18 cellular contexts compared by ENCODE assay signal in the genomic region with DNA sequence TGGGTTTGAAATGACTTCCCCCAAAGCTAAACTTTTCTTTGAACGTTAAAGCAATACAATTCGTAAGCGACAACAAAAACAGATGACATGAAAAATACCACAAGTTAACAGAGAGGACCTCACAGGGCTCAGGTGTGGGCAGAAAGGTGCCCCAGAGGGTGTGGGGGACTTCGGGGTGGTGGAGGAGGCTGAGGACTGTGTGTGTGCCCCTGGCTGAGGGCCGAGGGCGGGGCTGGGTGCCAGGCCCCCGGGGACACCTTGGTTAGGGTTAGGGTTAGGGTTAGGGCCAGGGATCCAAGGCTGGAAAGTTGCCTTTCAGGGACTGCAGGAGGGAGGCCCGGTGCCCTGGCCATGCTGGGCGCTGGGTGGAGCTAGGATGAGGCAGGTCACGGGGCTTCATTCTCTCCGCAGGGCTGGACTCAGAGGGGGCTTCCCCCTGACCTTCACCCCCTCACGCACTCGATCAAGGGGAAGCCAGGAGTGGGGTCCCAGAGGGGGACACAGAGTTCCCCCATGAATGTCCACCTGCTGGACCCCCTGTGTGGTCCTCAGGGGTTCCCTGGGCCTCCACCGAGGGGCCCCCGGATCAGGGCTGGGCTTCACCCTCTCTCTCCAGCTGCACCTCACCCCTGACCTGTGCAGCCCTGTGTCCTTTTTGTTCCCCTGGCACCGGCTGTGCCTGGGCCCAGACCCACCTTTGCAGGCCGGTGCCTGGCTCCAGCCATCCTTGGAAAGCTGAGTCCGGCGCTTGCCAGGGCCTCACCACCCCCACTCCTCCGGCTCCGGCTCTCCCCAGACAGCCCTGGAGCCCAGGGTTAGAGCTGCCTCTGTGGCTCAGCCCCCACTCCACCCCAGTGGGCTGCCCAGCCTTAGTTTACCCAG. TPM values are rescaled to one million over a fixed set of nuclear protein-coding genes. Genes with fewer than 3 reads are reported as not detected.
A peak's percentile ranks its signal among the peaks of the same experiment; 100 is the strongest.
DNase-seq lines count a peak whose midpoint lies in the region; ATAC-seq and TF ChIP-seq lines count a peak whose summit lies in the region.
"Had no signal": no experiment of that assay in that cellular context is flagged by ENCODE, and none has a peak within 500 bp of the region (broad histone marks: within the 10 kb centered on the region; RNA-seq: fewer than 3 reads in every experiment).

No MANE protein-coding gene starts in this region.

- TF ChIP-seq CTCF in OCI-LY3 (IDR thresholded peaks at IDR 0.05; ENCODE audit: low read depth, low read length) (no peak), body of pancreas (IDR thresholded peaks at IDR 0.05) (no peak), osteocyte (IDR thresholded peaks at IDR 0.05) (no peak), prostate gland (IDR thresholded peaks at IDR 0.05) (no peak)

- peak overlapping the region; percentile 92 for H3K27ac Mint-ChIP-seq in activated CD4-positive, alpha-beta T cell treated with anti-CD3 and anti-CD28 coated beads, Interleukin-2, amount 10 ng/mL, durations not matched to agents 24 days and 14 days
- peak overlapping the region; percentile 69 for H3K27ac Mint-ChIP-seq in osteocyte (ENCODE audit: unreplicated experiment)

- H3K9me3 ChIP-seq in OCI-LY3 (ENCODE audit: insufficient read depth, low read length) (no peaks in the 10 kb centered on the region), body of pancreas (no peaks in the 10 kb centered on the region), prostate gland (no peaks in the 10 kb centered on the region)
- H3K9me3 ChIP-seq: A549, heart left ventricle had no signal

- no peaks in the 10 kb centered on the region for H3K9me3 Mint-ChIP-seq in activated CD4-positive, alpha-beta T cell treated with anti-CD3 and anti-CD28 coated beads, Interleukin-2, amount 10 ng/mL, durations not matched to agents 24 days and 14 days
- no peaks in the 10 kb centered on the region for H3K9me3 Mint-ChIP-seq in osteocyte (ENCODE audit: unreplicated experiment)
- H3K9me3 Mint-ChIP-seq: WTC11 had no signal

- H3K4me3 ChIP-seq in OCI-LY3 (ENCODE audit: low read length), result 0 out of 2 replicates have a peak overlapping the region, but pooled peaks have one; percentile 59
- no peak overlapping the region for H3K4me3 ChIP-seq in body of pancreas
- no peak overlapping the region for H3K4me3 ChIP-seq in prostate gland
- H3K4me3 ChIP-seq: A549, heart left ventricle had no signal

- H3K27ac ChIP-seq in OCI-LY3 (ENCODE audit: low read length) (no peak overlapping the region), body of pancreas (peak overlapping the region in 3 of 4 donors; percentile 94 to 98 (median 96)), prostate gland (no peak overlapping the region)
- H3K27ac ChIP-seq: epithelial cell of prostate had no signal

- ATAC-seq in body of pancreas, result no peak
- ATAC-seq: A549, heart left ventricle, WTC11 had no signal

- H3K27me3 ChIP-seq in OCI-LY3 (ENCODE audit: low read depth, low read length), result peaks cover 34% of the 10 kb centered on the region
- no peaks in the 10 kb centered on the region for H3K27me3 ChIP-seq in body of pancreas
- H3K27me3 ChIP-seq in prostate gland (replicated peaks; ENCODE audit: insufficient read depth), result no peaks in the 10 kb centered on the region
- H3K27me3 ChIP-seq: heart left ventricle had no signal

- no peak overlapping the region for H3K9ac ChIP-seq in OCI-LY3 (ENCODE audit: low read length)

- H3K79me2 ChIP-seq in OCI-LY3 (ENCODE audit: low read length), result no peaks in the 10 kb centered on the region

- 69 to 73% methylated on average over 13 to 20 of the region's 21 CpGs for WGBS in body of pancreas, 2 donors
- WGBS in prostate gland, result 87% methylated on average over 21 of the region's 21 CpGs

- peaks cover 59% of the 10 kb centered on the region for H3K4me1 ChIP-seq in OCI-LY3 (ENCODE audit: low read length)
- H3K4me1 ChIP-seq in body of pancreas, result peaks cover 57% of the 10 kb centered on the region
- H3K4me1 ChIP-seq in prostate gland (replicated peaks), result no peaks in the 10 kb centered on the region

- DNase-seq in activated CD4-positive, alpha-beta T cell treated with anti-CD3 and anti-CD28 coated beads, Interleukin-2, amount 10 ng/mL, durations not matched to agents 24 days and 14 days, result no peak
- no peak for DNase-seq in activated CD4-positive, alpha-beta T cell treated with anti-CD3 and anti-CD28 coated beads for 1 hour
- no peak for DNase-seq in body of pancreas
- no peak for DNase-seq in osteocyte (ENCODE audit: extremely low spot score, unreplicated experiment)
- no peak for DNase-seq in posterior vena cava (ENCODE audit: low spot score)
- DNase-seq in NCI-H1694 (lab: John Stamatoyannopoulos, UW), result no peak
- no peak for DNase-seq in prostate gland (ENCODE audit: low spot score)
- DNase-seq: activated effector memory CD4-positive, alpha-beta T cell treated with Interleukin-2 at 50 U/mL for 16 hours; NCI-H1417; NCI-H446; OCI-M1 had no signal

- peak overlapping the region; percentile 79 for H3K4me3 Mint-ChIP-seq in activated CD4-positive, alpha-beta T cell treated with anti-CD3 and anti-CD28 coated beads, Interleukin-2, amount 10 ng/mL, durations not matched to agents 24 days and 14 days
- H3K4me3 Mint-ChIP-seq in osteocyte (ENCODE audit: unreplicated experiment), result no peak overlapping the region
- H3K4me3 Mint-ChIP-seq: WTC11 had no signal

- H3K36me3 ChIP-seq in OCI-LY3 (replicated peaks; ENCODE audit: low read depth, low read length), result no peaks in the 10 kb centered on the region
- H3K36me3 ChIP-seq in body of pancreas (replicated peaks in 1 of 2; ENCODE audit: insufficient read depth in 1 of 2, low read depth in 2 of 2), result no peaks in the 10 kb centered on the region
- H3K36me3 ChIP-seq in prostate gland, result no peaks in the 10 kb centered on the region
- H3K36me3 ChIP-seq: heart left ventricle had no signal

- intact Hi-C loops in activated CD4-positive, alpha-beta T cell treated with anti-CD3 and anti-CD28 coated beads, Interleukin-2, amount 10 ng/mL, durations not matched to agents 24 days and 14 days (cut with micrococcal nuclease), result no loop called here
- intact Hi-C loops in body of pancreas (cut with DNase I), result no loop called here
- intact Hi-C loops in posterior vena cava (cut with DNase I), result no loop called here
- intact Hi-C loops in prostate gland (cut with DNase I), result no loop called here

- H3K36me3 Mint-ChIP-seq in activated CD4-positive, alpha-beta T cell treated with anti-CD3 and anti-CD28 coated beads, Interleukin-2, amount 10 ng/mL, durations not matched to agents 24 days and 14 days (ENCODE audit: low read depth), result no peaks in the 10 kb centered on the region
- H3K36me3 Mint-ChIP-seq in osteocyte (ENCODE audit: unreplicated experiment), result no peaks in the 10 kb centered on the region
- H3K36me3 Mint-ChIP-seq: WTC11 had no signal

- no peak for TF ChIP-seq POLR2A in body of pancreas (IDR thresholded peaks at IDR 0.05)
- no peak for TF ChIP-seq POLR2A in prostate gland (IDR thresholded peaks at IDR 0.05)

- H4K20me1 ChIP-seq in OCI-LY3 (ENCODE audit: insufficient read depth, low read length), result no peaks in the 10 kb centered on the region

- no peak overlapping the region for H2AFZ ChIP-seq in OCI-LY3 (ENCODE audit: low read depth, low read length)

- peaks cover 58% of the 10 kb centered on the region for H3K4me1 Mint-ChIP-seq in activated CD4-positive, alpha-beta T cell treated with anti-CD3 and anti-CD28 coated beads, Interleukin-2, amount 10 ng/mL, durations not matched to agents 24 days and 14 days
- peaks cover 40% of the 10 kb centered on the region for H3K4me1 Mint-ChIP-seq in osteocyte (ENCODE audit: unreplicated experiment)
- H3K4me1 Mint-ChIP-seq: WTC11 had no signal

- peaks cover 3% of the 10 kb centered on the region for H3K27me3 Mint-ChIP-seq in activated CD4-positive, alpha-beta T cell treated with anti-CD3 and anti-CD28 coated beads, Interleukin-2, amount 10 ng/mL, durations not matched to agents 24 days and 14 days
- H3K27me3 Mint-ChIP-seq in osteocyte (ENCODE audit: unreplicated experiment), result no peaks in the 10 kb centered on the region

- peak overlapping the region; percentile 64 for H3K4me2 ChIP-seq in OCI-LY3 (ENCODE audit: low read length)

RNA-seq across cellular contexts. Expression of gene TNNI2, which starts 7.0 kb away (rescaled TPM):
- not detected in 2 replicates for total RNA-seq in activated CD4-positive, alpha-beta T cell treated with anti-CD3 and anti-CD28 coated beads, Interleukin-2, amount 10 ng/mL, durations not matched to agents 24 days and 14 days
- 1 to 10 TPM; 3.4 to 3.6 TPM for total RNA-seq in body of pancreas
- 1.0 and 1.1 TPM in 2 replicates for total RNA-seq in osteocyte
- total RNA-seq in posterior vena cava, result 1 to 10 TPM; 1.0 to 1.3 TPM
- 1 to 10 TPM in 1 of 2 donors, not detected in 1; 5.5 TPM for total RNA-seq in prostate gland
- total RNA-seq: cerebellum, H1, WTC11 had no signal

RNA-seq across cellular contexts. Expression of gene LSP1, which starts 7.1 kb away (rescaled TPM):
- total RNA-seq in activated CD4-positive, alpha-beta T cell treated with anti-CD3 and anti-CD28 coated beads, Interleukin-2, amount 10 ng/mL, durations not matched to agents 24 days and 14 days, result 303 and 322 TPM in 2 replicates
- total RNA-seq in body of pancreas (10 to 100 TPM in 1 of 2 donors, 1 to 10 TPM in 1; 9.9 to 11.5 TPM), osteocyte (26.9 and 29.5 TPM in 2 replicates), posterior vena cava (100 to 1,000 TPM in 1 of 2 donors, 10 to 100 TPM in 1; 39.1 to 122 TPM), prostate gland (10 to 100 TPM in 1 of 2 donors, 1 to 10 TPM in 1; 6.7 to 11.6 TPM)
- total RNA-seq: H1 had no signal

RNA-seq across cellular contexts. Expression of gene SYT8, which starts 11.0 kb away (rescaled TPM):
- not detected in 2 replicates for total RNA-seq in activated CD4-positive, alpha-beta T cell treated with anti-CD3 and anti-CD28 coated beads, Interleukin-2, amount 10 ng/mL, durations not matched to agents 24 days and 14 days
- total RNA-seq in body of pancreas (10 to 100 TPM in 1 of 2 donors, 1 to 10 TPM in 1; 6.0 to 32.6 TPM), osteocyte (5.0 and 6.2 TPM in 2 replicates), posterior vena cava (not detected), prostate gland (1 to 10 TPM; 1.7 to 4.1 TPM)
- total RNA-seq: cerebellum, H1, heart left ventricle had no signal

RNA-seq across cellular contexts. Expression of gene PRR33, which starts 45.9 kb away (rescaled TPM):
- not detected in 2 replicates for total RNA-seq in activated CD4-positive, alpha-beta T cell treated with anti-CD3 and anti-CD28 coated beads, Interleukin-2, amount 10 ng/mL, durations not matched to agents 24 days and 14 days
- total RNA-seq in body of pancreas (not detected), osteocyte (not detected in 2 replicates), posterior vena cava (under 1 TPM in 1 of 2 donors, not detected in 1; 0.14 TPM), prostate gland (under 1 TPM in 1 of 2 donors, not detected in 1; 0.17 TPM)
- total RNA-seq: cerebellum, H1, WTC11 had no signal

Comparison
In these comparisons a context has a peak if more than half of its experiments do, and no peak if none do; other contexts are left out.
1. H3K27ac ChIP-seq: peak in body of pancreas (3 of 4); none in OCI-LY3 (single experiment) and prostate gland (0 of 2).